In genomic region chr9:108184941-108185340, GRCh38 we compare ENCODE assay signal across 14 cellular contexts.
A peak's percentile ranks its signal among the peaks of the same experiment; 100 is the strongest.
DNase-seq lines count a peak whose midpoint lies in the region; ATAC-seq and TF ChIP-seq lines count a peak whose summit lies in the region.
"Had no signal": no experiment of that assay in that cellular context is flagged by ENCODE, and none has a peak within 500 bp of the region (broad histone marks: within the 10 kb centered on the region; RNA-seq: fewer than 3 reads in every experiment).

No MANE protein-coding gene starts in this region.

- TF ChIP-seq CTCF in RWPE1 (conservative IDR thresholded peaks at IDR 0.05; ENCODE audit: low read depth), result no peak
- TF ChIP-seq CTCF in fibroblast of villous mesenchyme (IDR thresholded peaks at IDR 0.05; ENCODE audit: insufficient read depth, low read depth, low read length), result no peak
- no peak for TF ChIP-seq CTCF in natural killer cell (IDR thresholded peaks at IDR 0.05)

- no peak overlapping the region for H3K27ac Mint-ChIP-seq in natural killer cell
- H3K27ac Mint-ChIP-seq: activated CD4-positive, alpha-beta T cell treated with anti-CD3 and anti-CD28 coated beads for 36 hours; activated naive CD8-positive, alpha-beta T cell; CD8-positive, alpha-beta T cell had no signal

- no peaks in the 10 kb centered on the region for H3K4me1 Mint-ChIP-seq in natural killer cell
- H3K4me1 Mint-ChIP-seq: activated CD4-positive, alpha-beta T cell treated with anti-CD3 and anti-CD28 coated beads for 36 hours had no signal

- peak; percentile 80 for DNase-seq in GM03348 (ENCODE audit: low spot score)
- DNase-seq in RWPE1 (ENCODE audit: low spot score), result peak; percentile 95
- peak; percentile 32 for DNase-seq in fibroblast of villous mesenchyme (ENCODE audit: low read depth)
- DNase-seq in pulmonary artery endothelial cell (ENCODE audit: low read depth, low spot score), result peak; percentile 15
- no peak for DNase-seq in natural killer cell
- no peak for DNase-seq in stimulated activated CD4-positive, alpha-beta T cell treated with anti-CD3 and anti-CD28 coated beads, Interleukin-1b, Interleukin-23, amount 100 ng/mL, for 48 hours
- no peak for DNase-seq in activated CD4-positive, alpha-beta T cell treated with anti-CD3 and anti-CD28 coated beads for 48 hours
- no peak for DNase-seq in NCI-H526 treated with DMSO at 0.1 percent for 48 hours (lab: John Stamatoyannopoulos, UW)
- DNase-seq: activated CD4-positive, alpha-beta T cell treated with anti-CD3 and anti-CD28 coated beads for 36 hours; CD8-positive, alpha-beta T cell; left ventricle myocardium inferior; NCI-H2107; retina had no signal

- intact Hi-C loops in natural killer cell (cut with micrococcal nuclease), result no loop called here

- CTCF ChIA-PET in RWPE1 (lab: Yijun Ruan, JAX), result interaction anchor here (0.6 to 1.6 kb wide), 2 partner anchors 10 to 377 kb away, joined by 3 read pairs; no protein-coding TSS in a partner anchor

- H3K27ac ChIP-seq in RWPE1, result peak overlapping the region; percentile 88
- H3K27ac ChIP-seq: left ventricle myocardium inferior had no signal

- H3K9me3 Mint-ChIP-seq in natural killer cell, result peaks cover 3 to 14% of the 10 kb centered on the region in 2 donors

- H3K27me3 Mint-ChIP-seq in natural killer cell (ENCODE audit: low read depth in 2 of 2), result no peaks in the 10 kb centered on the region
- H3K27me3 Mint-ChIP-seq: activated CD4-positive, alpha-beta T cell treated with anti-CD3 and anti-CD28 coated beads for 36 hours; activated naive CD8-positive, alpha-beta T cell had no signal

- ATAC-seq in natural killer cell, result no peak
- ATAC-seq: activated CD4-positive, alpha-beta T cell treated with anti-CD3 and anti-CD28 coated beads for 36 hours; CD8-positive, alpha-beta T cell had no signal

- H3K4me3 Mint-ChIP-seq in natural killer cell, result no peak overlapping the region
- H3K4me3 Mint-ChIP-seq: activated CD4-positive, alpha-beta T cell treated with anti-CD3 and anti-CD28 coated beads for 36 hours; activated naive CD8-positive, alpha-beta T cell; CD8-positive, alpha-beta T cell had no signal

- H3K36me3 Mint-ChIP-seq in natural killer cell, result no peaks in the 10 kb centered on the region
- H3K36me3 Mint-ChIP-seq: activated naive CD8-positive, alpha-beta T cell; CD8-positive, alpha-beta T cell had no signal

- POLR2A ChIA-PET in RWPE1 (lab: Yijun Ruan, JAX; ENCODE audit: low non-redundant PET), result no interaction called here

- H3K4me3 ChIP-seq in fibroblast of villous mesenchyme (ENCODE audit: low read depth, low read length), result no peak overlapping the region
- H3K4me3 ChIP-seq: left ventricle myocardium inferior had no signal

Comparison
In these comparisons a context has a peak if more than half of its experiments do, and no peak if none do; other contexts are left out.
1. DNase-seq: peak in GM03348 (single experiment), RWPE1 (single experiment), fibroblast of villous mesenchyme (single experiment) and pulmonary artery endothelial cell (single experiment); none in natural killer cell (single experiment), stimulated activated CD4-positive, alpha-beta T cell treated with anti-CD3 and anti-CD28 coated beads, Interleukin-1b, Interleukin-23, amount 100 ng/mL, for 48 hours (single experiment), activated CD4-positive, alpha-beta T cell treated with anti-CD3 and anti-CD28 coated beads for 48 hours (single experiment) and NCI-H526 treated with DMSO at 0.1 percent for 48 hours (single experiment).